In the genomic region with DNA sequence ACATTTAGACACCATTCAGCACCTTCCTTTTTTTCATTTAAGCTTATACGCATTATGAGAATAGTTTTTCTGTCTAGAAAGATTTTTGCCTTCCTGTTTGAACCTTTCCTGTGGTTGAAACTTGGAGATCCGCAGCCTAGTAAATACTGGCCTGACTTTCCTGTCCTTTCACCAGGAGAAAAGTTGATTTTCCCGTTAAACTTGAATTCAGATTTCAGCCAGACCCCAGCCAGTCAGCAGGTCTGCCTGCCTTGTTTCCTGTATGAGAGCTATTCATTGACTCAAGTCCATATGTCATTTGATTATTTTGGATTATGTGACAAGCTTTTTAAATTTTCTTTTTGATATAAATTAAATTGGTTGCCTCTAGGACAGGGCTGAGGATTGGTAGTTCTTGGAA, we compare ENCODE assay signal across 29 cellular contexts.
DNase-seq lines count a peak whose midpoint lies in the region; ATAC-seq, FAIRE-seq and TF ChIP-seq lines count a peak whose summit lies in the region.
"Had no signal": no experiment of that assay in that cellular context is flagged by ENCODE, and none has a peak within 500 bp of the region (broad histone marks: within the 10 kb centered on the region; RNA-seq: fewer than 3 reads in every experiment).

No MANE protein-coding gene starts in this region.

- H3K9me2 ChIP-seq in PC-9 (ENCODE audit: insufficient read depth), result no peaks in the 10 kb centered on the region

- no peaks in the 10 kb centered on the region for H3K79me2 ChIP-seq in PC-9 (ENCODE audit: low read depth)

- POLR2A ChIA-PET in PC-9 (lab: Charles Lee; ENCODE audit: unreplicated experiment), result interaction anchor here (0.6 to 0.7 kb wide), 2 partner anchors 13 to 269 kb away, joined by 5 to 7 read pairs; no protein-coding TSS in a partner anchor

- H2AFZ ChIP-seq in PC-9, result no peak overlapping the region

- H3K9me3 ChIP-seq in BLaER1 treated with 17β-estradiol and CSF1 and Interleukin-3, amounts not matched to agents 10 nM and 100 nM (replicated peaks in 1 of 11), result peaks cover 13 to 32% (median 18%) of the 10 kb centered on the region in 11 experiments; a peak in 21 of 22 replicates
- H3K9me3 ChIP-seq in PC-9 (ENCODE audit: insufficient read depth, low read depth) (no peaks in the 10 kb centered on the region), left lung (peaks cover 0 to 12% of the 10 kb centered on the region in 2 donors)
- H3K9me3 ChIP-seq: mucosa of descending colon, transverse colon had no signal

- H3K27me3 ChIP-seq in BLaER1 treated with 17β-estradiol and CSF1 and Interleukin-3, amounts not matched to agents 10 nM and 100 nM, result no peaks in the 10 kb centered on the region
- no peaks in the 10 kb centered on the region for H3K27me3 ChIP-seq in PC-9 (ENCODE audit: insufficient read depth, low read depth)
- no peaks in the 10 kb centered on the region for H3K27me3 ChIP-seq in left lung
- H3K27me3 ChIP-seq: transverse colon had no signal

- H3K9ac ChIP-seq in BLaER1 treated with 17β-estradiol and CSF1 and Interleukin-3, amounts not matched to agents 10 nM and 100 nM, result peak overlapping the region in 2 of 11 experiments; percentile 10 to 20; a peak in 3 of 22 replicates

- FAIRE-seq in HTR-8/SVneo (lab: Jason Lieb, UNC), result no peak
- no peak for FAIRE-seq in H54 (lab: Jason Lieb, UNC)

- H3K4me2 ChIP-seq in BLaER1 treated with 17β-estradiol and CSF1 and Interleukin-3, amounts not matched to agents 10 nM and 100 nM, result peak overlapping the region; percentile 34 to 90 (median 74); a peak in 21 of 22 replicates
- peak overlapping the region; percentile 54 for H3K4me2 ChIP-seq in PC-9

- H3K27me3 Mint-ChIP-seq in Calu3 (ENCODE audit: unreplicated experiment), result no peaks in the 10 kb centered on the region

- H3K36me3 Mint-ChIP-seq in Calu3 (ENCODE audit: insufficient read depth, unreplicated experiment), result no peaks in the 10 kb centered on the region
- H3K36me3 Mint-ChIP-seq: natural killer cell had no signal

- BruUV-seq in Calu3 (replicated peaks; lab: Mats Ljungman, UMichigan) (no TSS peak), PC-9 (replicated peaks; lab: Mats Ljungman, UMichigan) (no TSS peak)

- peak overlapping the region in 10 of 11 experiments; percentile 31 to 95 (median 88); a peak in 19 of 22 replicates for H3K27ac ChIP-seq in BLaER1 treated with 17β-estradiol and CSF1 and Interleukin-3, amounts not matched to agents 10 nM and 100 nM
- H3K27ac ChIP-seq in PC-9 (peak overlapping the region; percentile 37), left lung (no peak overlapping the region)
- H3K27ac ChIP-seq: gastroesophageal sphincter, RWPE1, SK-N-MC, transverse colon had no signal

- peak; percentile 71 for DNase-seq in Calu3
- DNase-seq in PC-9, result peak; percentile 57 to 85
- DNase-seq in left kidney (ENCODE audit: low read depth, low spot score), result peak; percentile 34
- no peak for DNase-seq in left lung
- DNase-seq in HTR-8/SVneo (ENCODE audit: insufficient read length, low spot score), result no peak
- DNase-seq in H54 (ENCODE audit: insufficient read length, low spot score), result no peak
- DNase-seq in NCI-H526 (lab: John Stamatoyannopoulos, UW), result no peak
- DNase-seq: activated CD4-positive, alpha-beta T cell treated with anti-CD3 and anti-CD28 coated beads, Interleukin-2, amount 50 U/mL, for 4 hours; activated naive CD4-positive, alpha-beta T cell; central memory CD4-positive, alpha-beta T cell; cortex of kidney; DMS79 treated with DMSO at 0.1 percent for 48 hours; endodermal cell; GF-D8; hippocampal formation; Kasumi-1; mucosa of descending colon; MV-4-11; natural killer cell; NCI-H146; NCI-H774; occipital lobe; stimulated activated CD4-positive, alpha-beta T cell treated with anti-CD3 and anti-CD28 coated beads, Interleukin-15, amount 100 ng/mL, for 24 hours; stimulated activated CD4-positive, alpha-beta T cell treated with anti-CD3 and anti-CD28 coated beads, Interleukin-4, amount 100 ng/mL, for 4 hours; transverse colon had no signal

- H3F3A ChIP-seq in PC-9 (ENCODE audit: insufficient read depth, low read depth), result peaks cover 6% of the 10 kb centered on the region; the same call in 1 of the 2 replicates

- CTCF ChIA-PET in Calu3 (lab: Charles Lee) (interaction anchor here (0.6 to 1.8 kb wide), 13 partner anchors 10 to 118 kb away, joined by 3 to 10 read pairs (median 4); no protein-coding TSS in a partner anchor), PC-9 (lab: Charles Lee) (no interaction called here)

- TF ChIP-seq CTCF in Calu3 (IDR thresholded peaks at IDR 0.05; ENCODE audit: unreplicated experiment) (no peak), PC-9 (conservative IDR thresholded peaks at IDR 0.05) (no peak), left lung (IDR thresholded peaks at IDR 0.05) (no peak)

- H3K9me3 Mint-ChIP-seq in Calu3 (ENCODE audit: low read depth, unreplicated experiment), result peaks cover 5% of the 10 kb centered on the region
- H3K9me3 Mint-ChIP-seq: natural killer cell had no signal

- intact Hi-C loops in Calu3 (cut with micrococcal nuclease; ENCODE audit: unreplicated experiment) (no loop called here), PC-9 (cut with micrococcal nuclease; ENCODE audit: unreplicated experiment) (loop anchor here (5.0 kb wide), 1 partner anchor 108 kb away; no protein-coding TSS in a partner anchor), left lung (cut with DNase I) (no loop called here)

- H3K4me3 Mint-ChIP-seq in Calu3 (ENCODE audit: low read depth, unreplicated experiment), result peak overlapping the region; percentile 31
- H3K4me3 Mint-ChIP-seq: endodermal cell, natural killer cell had no signal

- H3K27ac Mint-ChIP-seq in Calu3 (ENCODE audit: unreplicated experiment), result peak overlapping the region; percentile 89
- H3K27ac Mint-ChIP-seq: endodermal cell, natural killer cell had no signal

- H3K4me1 Mint-ChIP-seq in Calu3 (ENCODE audit: low read depth, unreplicated experiment), result peaks cover 34% of the 10 kb centered on the region
- H3K4me1 Mint-ChIP-seq: natural killer cell had no signal

- no peak for TF ChIP-seq POLR2A in H54 (IDR thresholded peaks at IDR 0.05; ENCODE audit: low read depth, low read length)

- no peak overlapping the region for H3K4me3 ChIP-seq in BLaER1 treated with 17β-estradiol and CSF1 and Interleukin-3, amounts not matched to agents 10 nM and 100 nM
- H3K4me3 ChIP-seq in PC-9 (no peak overlapping the region), left lung (no peak overlapping the region)
- H3K4me3 ChIP-seq: gastroesophageal sphincter, mucosa of descending colon, SK-N-MC, transverse colon had no signal

- no peak for ATAC-seq in left lung
- ATAC-seq: gastroesophageal sphincter, mucosa of descending colon, natural killer cell had no signal

- no peaks in the 10 kb centered on the region for H4K20me1 ChIP-seq in BLaER1 treated with 17β-estradiol and CSF1 and Interleukin-3, amounts not matched to agents 10 nM and 100 nM
- H4K20me1 ChIP-seq in PC-9 (ENCODE audit: insufficient read depth), result no peaks in the 10 kb centered on the region

- H3K36me3 ChIP-seq in BLaER1 treated with 17β-estradiol and CSF1 and Interleukin-3, amounts not matched to agents 10 nM and 100 nM, result 0 out of 22 replicates have a peak, but pooled peaks cover 0 to 9% (median 0%) of the 10 kb centered on the region in 11 experiments
- H3K36me3 ChIP-seq in PC-9 (ENCODE audit: low read depth), result no peaks in the 10 kb centered on the region
- H3K36me3 ChIP-seq in left lung, result no peaks in the 10 kb centered on the region
- H3K36me3 ChIP-seq: gastroesophageal sphincter, transverse colon had no signal

- H3K4me1 ChIP-seq in BLaER1 treated with 17β-estradiol and CSF1 and Interleukin-3, amounts not matched to agents 10 nM and 100 nM, result peaks cover 25 to 76% (median 49%) of the 10 kb centered on the region in 10 experiments
- H3K4me1 ChIP-seq in PC-9 (replicated peaks; ENCODE audit: insufficient read depth), result peaks cover 22% of the 10 kb centered on the region
- H3K4me1 ChIP-seq in left lung, result peaks cover 0 to 10% of the 10 kb centered on the region in 2 donors
- H3K4me1 ChIP-seq: gastroesophageal sphincter had no signal

Comparison
In these comparisons a context has a peak if more than half of its experiments do, and no peak if none do; other contexts are left out.
1. H3K27ac ChIP-seq: peak in BLaER1 treated with 17β-estradiol and CSF1 and Interleukin-3, amounts not matched to agents 10 nM and 100 nM (10 of 11) and PC-9 (single experiment); none in left lung (0 of 2).
2. DNase-seq: peak in Calu3 (single experiment), PC-9 (2 of 2) and left kidney (single experiment); none in left lung (0 of 2), HTR-8/SVneo (single experiment), H54 (single experiment) and NCI-H526 (0 of 2).